Comparison of ENCODE assay signal across 1 cellular context in genomic region chr6:42777126-42777822, GRCh38.
A peak's percentile ranks its signal among the peaks of the same experiment; 100 is the strongest.
TF ChIP-seq lines count a peak whose summit lies in the region.

No MANE protein-coding gene starts in this region.

TF ChIP-seq in GM12878, 131 proteins besides CTCF, POLR2A, EP300 and RAD21 (continued from another document):
- TF ChIP-seq CHD1 (IDR thresholded peaks at IDR 0.05; ENCODE audit: low read depth, low read length) (no peak), SIN3A (IDR thresholded peaks at IDR 0.05; ENCODE audit: low read depth, low read length) (no peak), CREB1 (IDR thresholded peaks at IDR 0.05; ENCODE audit: low read depth) (no peak), SRF (IDR thresholded peaks at IDR 0.05; ENCODE audit: low read depth in 2 of 2, low read length in 2 of 2) (0 out of 4 replicates have a peak, but pooled peaks of 1 of the 2 experiments have one; percentile 22), MTA2 (IDR thresholded peaks at IDR 0.05; ENCODE audit: low read depth) (peak; percentile 52; the same call in 1 of the 2 replicates), JUNB (IDR thresholded peaks at IDR 0.05) (peak; percentile 93), CUX1 (IDR thresholded peaks at IDR 0.05; ENCODE audit: insufficient replicate concordance, low read depth, low read length) (no peak), TCF12 (IDR thresholded peaks at IDR 0.05; ENCODE audit: low read depth, low read length) (peak; percentile 67; the same call in 1 of the 2 replicates), TARDBP (IDR thresholded peaks at IDR 0.05; ENCODE audit: borderline replicate concordance) (no peak), RAD51 (IDR thresholded peaks at IDR 0.05) (no peak), BRCA1 (IDR thresholded peaks at IDR 0.05; ENCODE audit: low read depth, low read length) (no peak), SIX5 (IDR thresholded peaks at IDR 0.05; ENCODE audit: low read depth, low read length, severe bottlenecking) (no peak), FOXK2 (IDR thresholded peaks at IDR 0.05) (no peak), TAF1 (IDR thresholded peaks at IDR 0.05; ENCODE audit: borderline replicate concordance, low read depth, low read length) (0 out of 2 replicates have a peak, but pooled peaks have one; percentile 19), FOXM1 (IDR thresholded peaks at IDR 0.05; ENCODE audit: low read depth, low read length) (peak; percentile 81; the same call in 1 of the 2 replicates), ZZZ3 (IDR thresholded peaks at IDR 0.05; ENCODE audit: control insufficient read depth, insufficient read length, low read depth) (no peak), WRNIP1 (IDR thresholded peaks at IDR 0.05; ENCODE audit: borderline replicate concordance, low read depth, low read length) (no peak)
TF ChIP-seq in GM12878: peak in this region for 34.
